15 cellular contexts compared by ENCODE assay signal in genomic region chr10:102188941-102189898, GRCh38. TPM values are rescaled to one million over a fixed set of nuclear protein-coding genes. Genes with fewer than 3 reads are reported as not detected.
DNase-seq lines count a peak whose midpoint lies in the region; ATAC-seq and TF ChIP-seq lines count a peak whose summit lies in the region.
"Not testable (repeated sequence)": the region's sequence is repeated elsewhere in the genome, so short reads cannot be mapped to it uniquely, and the experiment has no call there.
"Had no signal": no experiment of that assay in that cellular context is flagged by ENCODE, and none has a peak within 500 bp of the region (broad histone marks: within the 10 kb centered on the region; RNA-seq: fewer than 3 reads in every experiment).

No MANE protein-coding gene starts in this region.

- H3K36me3 Mint-ChIP-seq in activated CD8-positive, alpha-beta memory T cell treated with anti-CD3 and anti-CD28 coated beads, Interleukin-2, amount 10 ng/mL, durations not matched to agents 7 days and 5 days = peaks cover 19% of the 10 kb centered on the region
- peaks cover 24% of the 10 kb centered on the region for H3K36me3 Mint-ChIP-seq in activated naive CD8-positive, alpha-beta T cell treated with anti-CD3 and anti-CD28 coated beads, Interleukin-2, amount 10 ng/mL, durations not matched to agents 7 days and 5 days
- not testable (repeated sequence) for H3K36me3 Mint-ChIP-seq in natural killer cell treated with Interleukin-12 subunit alpha and Interleukin-12 subunit beta and Interleukin-15 and Interleukin-18, amount 100 ng/mL, for 72 hours

- H3K9me3 ChIP-seq in upper lobe of right lung = not testable (repeated sequence)

- CTCF ChIA-PET in activated CD8-positive, alpha-beta memory T cell treated with anti-CD3 and anti-CD28 coated beads, Interleukin-2, amount 10 ng/mL, durations not matched to agents 7 days and 5 days (lab: Charles Lee) = interaction anchor here (0.6 to 4.8 kb wide), 9 partner anchors 19 to 315 kb away, joined by 3 to 50 read pairs (median 3); partner anchors contain the start of gene ELOVL3

- H3K9me3 Mint-ChIP-seq in activated CD8-positive, alpha-beta memory T cell treated with anti-CD3 and anti-CD28 coated beads, Interleukin-2, amount 10 ng/mL, durations not matched to agents 7 days and 5 days (ENCODE audit: low read depth) = peaks cover 28% of the 10 kb centered on the region
- H3K9me3 Mint-ChIP-seq in activated naive CD8-positive, alpha-beta T cell treated with anti-CD3 and anti-CD28 coated beads, Interleukin-2, amount 10 ng/mL, durations not matched to agents 7 days and 5 days = peaks cover 20% of the 10 kb centered on the region
- not testable (repeated sequence) for H3K9me3 Mint-ChIP-seq in natural killer cell treated with Interleukin-12 subunit alpha and Interleukin-12 subunit beta and Interleukin-15 and Interleukin-18, amount 100 ng/mL, for 72 hours

- not testable (repeated sequence) for H3K27me3 ChIP-seq in GM06990 (replicated peaks; ENCODE audit: control insufficient read depth, insufficient read depth, low read length); KMS-11 (ENCODE audit: insufficient read depth, low read depth); upper lobe of right lung

- peak overlapping the region; percentile 55 for H3K9ac ChIP-seq in KMS-11

- H3K4me2 ChIP-seq in KMS-11 = peak overlapping the region; percentile 92

- H3K27ac Mint-ChIP-seq in activated CD8-positive, alpha-beta memory T cell treated with anti-CD3 and anti-CD28 coated beads, Interleukin-2, amount 10 ng/mL, durations not matched to agents 7 days and 5 days = peak overlapping the region; percentile 96
- peak overlapping the region; percentile 94 for H3K27ac Mint-ChIP-seq in activated naive CD8-positive, alpha-beta T cell treated with anti-CD3 and anti-CD28 coated beads, Interleukin-2, amount 10 ng/mL, durations not matched to agents 7 days and 5 days
- H3K27ac Mint-ChIP-seq in natural killer cell treated with Interleukin-12 subunit alpha and Interleukin-12 subunit beta and Interleukin-15 and Interleukin-18, amount 100 ng/mL, for 72 hours = peak overlapping the region; percentile 76 to 83

- peak; percentile 85 for ATAC-seq in activated CD8-positive, alpha-beta memory T cell treated with anti-CD3 and anti-CD28 coated beads, Interleukin-2, amount 10 ng/mL, durations not matched to agents 7 days and 5 days
- ATAC-seq in activated naive CD8-positive, alpha-beta T cell treated with anti-CD3 and anti-CD28 coated beads, Interleukin-2, amount 10 ng/mL, durations not matched to agents 7 days and 5 days (ENCODE audit: low read depth) = peak; percentile 73
- ATAC-seq in natural killer cell treated with Interleukin-12 subunit alpha and Interleukin-12 subunit beta and Interleukin-15 and Interleukin-18, amount 100 ng/mL, for 72 hours = peak; percentile 80 to 82
- ATAC-seq in upper lobe of right lung = not testable (repeated sequence)

- H3K27ac ChIP-seq in KMS-11 (peak overlapping the region; percentile 97), upper lobe of right lung (peak overlapping the region; percentile 13)

- TF ChIP-seq CTCF in GM06990 (IDR thresholded peaks at IDR 0.05; ENCODE audit: insufficient read depth, low read length, poor library complexity, severe bottlenecking); KMS-11 (conservative IDR thresholded peaks at IDR 0.05; ENCODE audit: low read depth, low read length); upper lobe of right lung (IDR thresholded peaks at IDR 0.05): not testable (repeated sequence)

- H3K4me1 Mint-ChIP-seq in activated CD8-positive, alpha-beta memory T cell treated with anti-CD3 and anti-CD28 coated beads, Interleukin-2, amount 10 ng/mL, durations not matched to agents 7 days and 5 days = peaks cover 20% of the 10 kb centered on the region
- H3K4me1 Mint-ChIP-seq in activated naive CD8-positive, alpha-beta T cell treated with anti-CD3 and anti-CD28 coated beads, Interleukin-2, amount 10 ng/mL, durations not matched to agents 7 days and 5 days = peaks cover 19% of the 10 kb centered on the region
- H3K4me1 Mint-ChIP-seq in natural killer cell treated with Interleukin-12 subunit alpha and Interleukin-12 subunit beta and Interleukin-15 and Interleukin-18, amount 100 ng/mL, for 72 hours (ENCODE audit: low read depth in 2 of 2) = peaks cover 10 to 12% of the 10 kb centered on the region in 2 donors

- H4K20me1 ChIP-seq in KMS-11 (ENCODE audit: insufficient read depth) = not testable (repeated sequence)

- DNase-seq in GM06990 (ENCODE audit: extremely low read depth, insufficient read length) = peak; percentile 33
- peak; percentile 51 for DNase-seq in SK-MEL-5 (ENCODE audit: low read depth, low spot score)
- peak; percentile 48 for DNase-seq in activated CD8-positive, alpha-beta memory T cell treated with anti-CD3 and anti-CD28 coated beads, Interleukin-2, amount 10 ng/mL, durations not matched to agents 7 days and 5 days
- peak; percentile 41 for DNase-seq in activated naive CD8-positive, alpha-beta T cell treated with anti-CD3 and anti-CD28 coated beads, Interleukin-2, amount 10 ng/mL, durations not matched to agents 7 days and 5 days
- peak; percentile 16 for DNase-seq in fibroblast of peridontal ligament (ENCODE audit: extremely low read depth)
- DNase-seq in natural killer cell treated with Interleukin-12 subunit alpha and Interleukin-12 subunit beta and Interleukin-15 and Interleukin-18, amount 100 ng/mL, for 72 hours (ENCODE audit: low spot score); upper lobe of right lung: not testable (repeated sequence)

- intact Hi-C loops in upper lobe of right lung (cut with DNase I) = not testable (repeated sequence)

- H3K36me3 ChIP-seq in GM06990 (ENCODE audit: control insufficient read depth, insufficient read depth, low read length); KMS-11 (ENCODE audit: insufficient read depth); upper lobe of right lung: not testable (repeated sequence)

- H3K79me2 ChIP-seq in KMS-11 (ENCODE audit: insufficient read depth, low read depth) = not testable (repeated sequence)

- POLR2A ChIA-PET in activated naive CD8-positive, alpha-beta T cell treated with anti-CD3 and anti-CD28 coated beads, Interleukin-2, amount 10 ng/mL, durations not matched to agents 7 days and 5 days (lab: Charles Lee) = interaction anchor here (0.6 to 1.2 kb wide), 10 partner anchors 20 to 1472 kb away, joined by 3 to 4 read pairs (median 3); partner anchors contain the start of gene GBF1

- peak overlapping the region; percentile 81 for H2AFZ ChIP-seq in KMS-11 (ENCODE audit: low read depth)

- H3K4me3 ChIP-seq in GM06990 (replicated peaks; ENCODE audit: low read depth, low read length); KMS-11 (IDR thresholded peaks at IDR 0.05; ENCODE audit: insufficient read depth, low read depth, low read length); upper lobe of right lung: not testable (repeated sequence)

- not testable (repeated sequence) for H3K27me3 Mint-ChIP-seq in activated CD8-positive, alpha-beta memory T cell treated with anti-CD3 and anti-CD28 coated beads, Interleukin-2, amount 10 ng/mL, durations not matched to agents 7 days and 5 days; activated naive CD8-positive, alpha-beta T cell treated with anti-CD3 and anti-CD28 coated beads, Interleukin-2, amount 10 ng/mL, durations not matched to agents 7 days and 5 days; natural killer cell treated with Interleukin-12 subunit alpha and Interleukin-12 subunit beta and Interleukin-15 and Interleukin-18, amount 100 ng/mL, for 72 hours

- H3K4me3 Mint-ChIP-seq in activated CD8-positive, alpha-beta memory T cell treated with anti-CD3 and anti-CD28 coated beads, Interleukin-2, amount 10 ng/mL, durations not matched to agents 7 days and 5 days = peak overlapping the region; percentile 55
- peak overlapping the region; percentile 64 for H3K4me3 Mint-ChIP-seq in activated naive CD8-positive, alpha-beta T cell treated with anti-CD3 and anti-CD28 coated beads, Interleukin-2, amount 10 ng/mL, durations not matched to agents 7 days and 5 days
- H3K4me3 Mint-ChIP-seq in natural killer cell treated with Interleukin-12 subunit alpha and Interleukin-12 subunit beta and Interleukin-15 and Interleukin-18, amount 100 ng/mL, for 72 hours = peak overlapping the region; percentile 71

- H3K4me1 ChIP-seq in KMS-11 (ENCODE audit: low read depth, poor library complexity, severe bottlenecking) = peaks cover 50% of the 10 kb centered on the region
- not testable (repeated sequence) for H3K4me1 ChIP-seq in upper lobe of right lung

- in situ Hi-C loops in SK-MEL-5 (cut with HindIII; ENCODE audit: low pct_unique_long_range_greater_than_20kb, low sequenced_read_pairs) = not testable (repeated sequence)

RNA-seq across cellular contexts. Expression of gene ELOVL3, which starts 36.9 kb away (rescaled TPM):
- total RNA-seq in SK-MEL-5 (2014; rRNA removed; shearing (Covaris generic)) = 0.58 and 0.69 TPM in 2 replicates
- polyA plus RNA-seq in SK-MEL-5 (2015; cell fraction: cytosol; rRNA removed) = 0.22 and 1.1 TPM in 2 replicates
- 0.38 and 1.7 TPM in 2 replicates for polyA plus RNA-seq in SK-MEL-5 (2015; cell fraction: nucleus; rRNA removed)
- not detected for total RNA-seq in activated CD8-positive, alpha-beta memory T cell treated with anti-CD3 and anti-CD28 coated beads, Interleukin-2, amount 10 ng/mL, durations not matched to agents 7 days and 5 days
- under 1 TPM in 1 of 2 experiments, not detected in 1; 0.22 TPM for total RNA-seq in activated naive CD8-positive, alpha-beta T cell treated with anti-CD3 and anti-CD28 coated beads, Interleukin-2, amount 10 ng/mL, durations not matched to agents 7 days and 5 days
- not detected for total RNA-seq in natural killer cell treated with Interleukin-12 subunit alpha and Interleukin-12 subunit beta and Interleukin-15 and Interleukin-18, amount 100 ng/mL, for 72 hours
- 0.87 TPM for total RNA-seq in upper lobe of right lung
- total RNA-seq: aorta, cardiac septum, H4, mucosa of gallbladder, pulmonary artery endothelial cell, skeletal muscle tissue had no signal
- polyA plus RNA-seq: aorta, liver had no signal

RNA-seq across cellular contexts. Expression of gene NOLC1, which starts 37.0 kb away (rescaled TPM):
- 64.7 and 65.5 TPM in 2 replicates for total RNA-seq in SK-MEL-5 (2014; rRNA removed; shearing (Covaris generic))
- 114 and 146 TPM in 2 replicates for polyA plus RNA-seq in SK-MEL-5 (2015; cell fraction: cytosol; rRNA removed)
- polyA plus RNA-seq in SK-MEL-5 (2015; cell fraction: nucleus; rRNA removed) = 96.5 and 131 TPM in 2 replicates
- 100 to 1,000 TPM; 107 to 149 TPM for total RNA-seq in activated CD8-positive, alpha-beta memory T cell treated with anti-CD3 and anti-CD28 coated beads, Interleukin-2, amount 10 ng/mL, durations not matched to agents 7 days and 5 days
- total RNA-seq in activated naive CD8-positive, alpha-beta T cell treated with anti-CD3 and anti-CD28 coated beads, Interleukin-2, amount 10 ng/mL, durations not matched to agents 7 days and 5 days = 10 to 100 TPM; 73.8 to 78.3 TPM
- 100 to 1,000 TPM in 1 of 2 donors, 10 to 100 TPM in 1; 98.9 to 172 TPM for total RNA-seq in natural killer cell treated with Interleukin-12 subunit alpha and Interleukin-12 subunit beta and Interleukin-15 and Interleukin-18, amount 100 ng/mL, for 72 hours
- total RNA-seq in upper lobe of right lung = 37.9 TPM

RNA-seq across cellular contexts. Expression of gene PITX3, which starts 52.1 kb away (rescaled TPM):
- total RNA-seq in SK-MEL-5 (2014; rRNA removed; shearing (Covaris generic)) = not detected in 2 replicates
- polyA plus RNA-seq in SK-MEL-5 (2015; cell fraction: cytosol; rRNA removed) = not detected in 2 replicates
- polyA plus RNA-seq in SK-MEL-5 (2015; cell fraction: nucleus; rRNA removed) = not detected in 2 replicates
- total RNA-seq in activated CD8-positive, alpha-beta memory T cell treated with anti-CD3 and anti-CD28 coated beads, Interleukin-2, amount 10 ng/mL, durations not matched to agents 7 days and 5 days = not detected
- not detected for total RNA-seq in activated naive CD8-positive, alpha-beta T cell treated with anti-CD3 and anti-CD28 coated beads, Interleukin-2, amount 10 ng/mL, durations not matched to agents 7 days and 5 days
- total RNA-seq in natural killer cell treated with Interleukin-12 subunit alpha and Interleukin-12 subunit beta and Interleukin-15 and Interleukin-18, amount 100 ng/mL, for 72 hours = not detected
- total RNA-seq in upper lobe of right lung = not detected
- total RNA-seq: aorta, H4, liver, mucosa of gallbladder had no signal
- polyA plus RNA-seq: liver had no signal

RNA-seq across cellular contexts. Expression of gene GBF1, which starts 56.1 kb away (rescaled TPM):
- 14.6 and 17.2 TPM in 2 replicates for total RNA-seq in SK-MEL-5 (2014; rRNA removed; shearing (Covaris generic))
- polyA plus RNA-seq in SK-MEL-5 (2015; cell fraction: cytosol; rRNA removed) = 30.0 and 38.4 TPM in 2 replicates
- polyA plus RNA-seq in SK-MEL-5 (2015; cell fraction: nucleus; rRNA removed) = 25.6 and 36.3 TPM in 2 replicates
- total RNA-seq in activated CD8-positive, alpha-beta memory T cell treated with anti-CD3 and anti-CD28 coated beads, Interleukin-2, amount 10 ng/mL, durations not matched to agents 7 days and 5 days = 10 to 100 TPM; 46.5 to 51.6 TPM
- total RNA-seq in activated naive CD8-positive, alpha-beta T cell treated with anti-CD3 and anti-CD28 coated beads, Interleukin-2, amount 10 ng/mL, durations not matched to agents 7 days and 5 days = 10 to 100 TPM; 40.1 to 40.6 TPM
- 10 to 100 TPM; 63.2 to 65.3 TPM for total RNA-seq in natural killer cell treated with Interleukin-12 subunit alpha and Interleukin-12 subunit beta and Interleukin-15 and Interleukin-18, amount 100 ng/mL, for 72 hours
- 38.5 TPM for total RNA-seq in upper lobe of right lung

RNA-seq across cellular contexts. Expression of gene PPRC1, which starts 56.4 kb away (rescaled TPM):
- total RNA-seq in SK-MEL-5 (2014; rRNA removed; shearing (Covaris generic)) = 10.8 and 15.6 TPM in 2 replicates
- polyA plus RNA-seq in SK-MEL-5 (2015; cell fraction: cytosol; rRNA removed) = 36.6 and 45.9 TPM in 2 replicates
- 70.8 and 73.6 TPM in 2 replicates for polyA plus RNA-seq in SK-MEL-5 (2015; cell fraction: nucleus; rRNA removed)
- 10 to 100 TPM; 57.9 to 79.0 TPM for total RNA-seq in activated CD8-positive, alpha-beta memory T cell treated with anti-CD3 and anti-CD28 coated beads, Interleukin-2, amount 10 ng/mL, durations not matched to agents 7 days and 5 days
- 10 to 100 TPM; 46.4 to 47.4 TPM for total RNA-seq in activated naive CD8-positive, alpha-beta T cell treated with anti-CD3 and anti-CD28 coated beads, Interleukin-2, amount 10 ng/mL, durations not matched to agents 7 days and 5 days
- 100 to 1,000 TPM in 1 of 2 donors, 10 to 100 TPM in 1; 56.3 to 134 TPM for total RNA-seq in natural killer cell treated with Interleukin-12 subunit alpha and Interleukin-12 subunit beta and Interleukin-15 and Interleukin-18, amount 100 ng/mL, for 72 hours
- total RNA-seq in upper lobe of right lung = 38.3 TPM
